In the genomic region with DNA sequence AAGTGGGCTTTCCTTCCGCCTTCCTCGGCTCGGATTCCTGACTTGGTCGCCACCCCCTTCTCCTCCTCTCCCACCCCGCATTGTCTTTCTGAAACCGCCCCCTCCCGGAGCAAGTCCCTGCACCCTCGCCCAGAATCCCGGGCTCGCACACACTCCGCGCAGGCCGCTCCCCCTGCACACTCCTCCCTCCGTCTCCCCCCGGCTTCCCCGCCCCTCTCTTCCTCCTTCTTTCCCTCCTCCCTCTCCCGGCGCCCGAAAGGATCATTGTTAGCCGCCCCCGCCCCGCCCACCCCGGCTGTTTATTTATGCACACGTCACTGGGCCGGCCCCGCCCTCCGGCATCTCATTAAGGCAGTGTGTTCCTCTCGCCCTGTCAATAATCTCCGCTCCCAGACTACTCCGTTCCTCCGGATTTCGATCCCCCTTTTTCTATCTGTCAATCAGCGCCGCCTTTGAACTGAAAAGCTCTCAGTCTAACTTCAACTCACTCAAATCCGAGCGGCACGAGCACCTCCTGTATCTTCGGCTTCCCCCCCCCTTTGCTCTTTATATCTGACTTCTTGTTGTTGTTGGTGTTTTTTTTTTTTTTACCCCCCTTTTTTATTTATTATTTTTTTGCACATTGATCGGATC, we compare ENCODE assay signal across 8 cellular contexts. TPM values are rescaled to one million over a fixed set of nuclear protein-coding genes. Genes with fewer than 3 reads are reported as not detected.
DNase-seq lines count a peak whose midpoint lies in the region; ATAC-seq and TF ChIP-seq lines count a peak whose summit lies in the region.

A gene (plus strand): TSS at position 373 of the 633 bp plus-strand sequence. CDS start 510 bp downstream, outside the sequence.

- H3K4me1 ChIP-seq in skeletal muscle tissue (ENCODE audit: control insufficient read depth in 3 of 3, insufficient read depth in 3 of 3, low read length in 3 of 3) = peaks cover 4 to 11% (median 10%) of the 10 kb centered on the region in 3 donors

- ATAC-seq in HG02973 (IDR thresholded peaks at IDR 0.05; ENCODE audit: unreplicated experiment) (peak; percentile 56), GM21447 (IDR thresholded peaks at IDR 0.05; ENCODE audit: unreplicated experiment) (no peak)

- DNase-seq in DMS153 treated with DMSO at 0.1 percent for 48 hours (lab: John Stamatoyannopoulos, UW; ENCODE audit: unreplicated experiment) (peak; percentile 86), NCI-H446 (lab: John Stamatoyannopoulos, UW) (peak; percentile 53 to 79), choroid plexus epithelial cell (ENCODE audit: low read depth) (peak; percentile 98), iris pigment epithelial cell (ENCODE audit: low read depth) (peak; percentile 98)
- peak; percentile 39 for DNase-seq in activated CD4-positive, alpha-beta T cell treated with anti-CD3 and anti-CD28 coated beads for 1 hour

- no peak for TF ChIP-seq CTCF in choroid plexus epithelial cell (conservative IDR thresholded peaks at IDR 0.05; ENCODE audit: low read depth, low read length)

- H3K9ac ChIP-seq in skeletal muscle tissue (ENCODE audit: low read depth in 1 of 3, low read length in 3 of 3) = peak within 1 kb of the TSS; percentile 75 to 91 (median 88)

- H3K9me3 ChIP-seq in skeletal muscle tissue (ENCODE audit: control insufficient read depth in 3 of 3, low read length in 3 of 3) = no peaks in the 10 kb centered on the region

- peak within 1 kb of the TSS; percentile 78 for H3K27ac ChIP-seq in skeletal muscle tissue (ENCODE audit: low read depth, low read length)

- no peaks in the 10 kb centered on the region for H3K36me3 ChIP-seq in skeletal muscle tissue (ENCODE audit: control insufficient read depth in 3 of 3, insufficient read depth in 3 of 3, low read length in 3 of 3)

- no peaks in the 10 kb centered on the region for H3K27me3 ChIP-seq in skeletal muscle tissue (ENCODE audit: control insufficient read depth in 3 of 3, insufficient read depth in 3 of 3, low read length in 3 of 3)

- H3K4me3 ChIP-seq in choroid plexus epithelial cell (ENCODE audit: low read depth, low read length) = peak within 1 kb of the TSS; percentile 78
- peak within 1 kb of the TSS; percentile 69 to 91 (median 76) for H3K4me3 ChIP-seq in skeletal muscle tissue (ENCODE audit: low read length in 3 of 3)

RNA-seq across cellular contexts. Expression of the gene that starts here (rescaled TPM):
- total RNA-seq in skeletal muscle tissue = 33.9 TPM

Comparison
In these comparisons a context has a peak if more than half of its experiments do, and no peak if none do; other contexts are left out.
1. DNase-seq: peak in every context shown above with its lines; median percentile 98 in choroid plexus epithelial cell; 98 in iris pigment epithelial cell; 86 in DMS153 treated with DMSO at 0.1 percent for 48 hours; 66 in NCI-H446; 39 in activated CD4-positive, alpha-beta T cell treated with anti-CD3 and anti-CD28 coated beads for 1 hour.